ENCODE assay signal across 11 cellular contexts in genomic region chr2:152167070-152167469, GRCh38. TPM values are rescaled to one million over a fixed set of nuclear protein-coding genes. Genes with fewer than 3 reads are reported as not detected.
A peak's percentile ranks its signal among the peaks of the same experiment; 100 is the strongest.
DNase-seq lines count a peak whose midpoint lies in the region; ATAC-seq, FAIRE-seq and TF ChIP-seq lines count a peak whose summit lies in the region.
"Had no signal": no experiment of that assay in that cellular context is flagged by ENCODE, and none has a peak within 500 bp of the region (broad histone marks: within the 10 kb centered on the region; RNA-seq: fewer than 3 reads in every experiment).

No MANE protein-coding gene starts in this region.

- peak overlapping the region; percentile 59 for H3K4me3 ChIP-seq in adipocyte (ENCODE audit: low read length)
- H3K4me3 ChIP-seq in stomach = peak overlapping the region in 1 of 4 donors; percentile 0
- no peak overlapping the region for H3K4me3 ChIP-seq in small intestine (ENCODE audit: low read depth in 1 of 2, low read length in 2 of 2)

- no peaks in the 10 kb centered on the region for H3K9me3 ChIP-seq in adipocyte (ENCODE audit: control insufficient read depth, low read length)
- H3K9me3 ChIP-seq in stomach = no peaks in the 10 kb centered on the region
- H3K9me3 ChIP-seq in small intestine (ENCODE audit: control insufficient read depth, low read depth) = no peaks in the 10 kb centered on the region

- no peaks in the 10 kb centered on the region for H3K36me3 ChIP-seq in adipocyte (ENCODE audit: control insufficient read depth, insufficient read depth, low read length, severe bottlenecking)
- H3K36me3 ChIP-seq in stomach = no peaks in the 10 kb centered on the region
- H3K36me3 ChIP-seq in small intestine (ENCODE audit: control insufficient read depth in 2 of 2, insufficient read depth in 2 of 2, low read length in 2 of 2) = no peaks in the 10 kb centered on the region

- H3K4me1 Mint-ChIP-seq in activated T-cell treated with anti-CD3 and anti-CD28 coated beads, Interleukin-2, amount 50 U/mL, for 4 hours (ENCODE audit: low read depth) = peaks cover 48% of the 10 kb centered on the region

- peak overlapping the region; percentile 5 to 96 (median 53) for H3K27ac ChIP-seq in stomach
- H3K27ac ChIP-seq in small intestine (ENCODE audit: low read depth in 1 of 2, low read length in 1 of 2) = no peak overlapping the region

- intact Hi-C loops in stomach (cut with DNase I; ENCODE audit: low total_unique reads) = no loop called here

- no peak for FAIRE-seq in small intestine (lab: Jason Lieb, UNC)

- TF ChIP-seq POLR2A in stomach (IDR thresholded peaks at IDR 0.05) = no peak

- H3K27me3 ChIP-seq in adipocyte (replicated peaks; ENCODE audit: control insufficient read depth, insufficient read depth, low read length) (no peaks in the 10 kb centered on the region), stomach (no peaks in the 10 kb centered on the region), small intestine (ENCODE audit: control insufficient read depth in 2 of 2, insufficient read depth in 2 of 2, low read length in 2 of 2) (no peaks in the 10 kb centered on the region)

- H3K4me1 ChIP-seq in adipocyte (ENCODE audit: control insufficient read depth, insufficient read depth, low read length) (peaks cover 42% of the 10 kb centered on the region), stomach (peaks cover 54 to 91% (median 75%) of the 10 kb centered on the region in 4 donors), small intestine (ENCODE audit: control insufficient read depth in 2 of 2, insufficient read depth in 1 of 2, low read depth in 1 of 2, low read length in 1 of 2) (peaks cover 2 to 16% of the 10 kb centered on the region in 2 donors)

- 34 to 55% (median 42%) methylated on average over 2 of the region's 2 CpGs for WGBS in stomach, 5 donors
- 70 to 81% (median 72%) methylated on average over 2 of the region's 2 CpGs for WGBS in small intestine, 3 donors

- peaks cover 2% of the 10 kb centered on the region for H3K36me3 Mint-ChIP-seq in activated T-cell treated with anti-CD3 and anti-CD28 coated beads, Interleukin-2, amount 50 U/mL, for 4 hours (ENCODE audit: insufficient read depth)

- no peak for TF ChIP-seq EP300 in stomach (IDR thresholded peaks at IDR 0.05)

- ATAC-seq in activated T-cell treated with anti-CD3 and anti-CD28 coated beads, Interleukin-2, amount 50 U/mL, for 4 hours = peak in 1 of 2 donors; percentile 28
- peak; percentile 35 for ATAC-seq in HG02798 (IDR thresholded peaks at IDR 0.05; ENCODE audit: poor library complexity, unreplicated experiment)

- no peaks in the 10 kb centered on the region for H3K9me3 Mint-ChIP-seq in activated T-cell treated with anti-CD3 and anti-CD28 coated beads, Interleukin-2, amount 50 U/mL, for 4 hours
- H3K9me3 Mint-ChIP-seq: activated CD4-positive, alpha-beta memory T cell treated with anti-CD3 and anti-CD28 coated beads for 36 hours; central memory CD8-positive, alpha-beta T cell had no signal

- peak overlapping the region; percentile 2 for H3K4me3 Mint-ChIP-seq in activated T-cell treated with anti-CD3 and anti-CD28 coated beads, Interleukin-2, amount 50 U/mL, for 4 hours
- H3K4me3 Mint-ChIP-seq: activated CD4-positive, alpha-beta memory T cell treated with anti-CD3 and anti-CD28 coated beads for 36 hours; central memory CD8-positive, alpha-beta T cell had no signal

- no peak for DNase-seq in activated T-cell treated with anti-CD3 and anti-CD28 coated beads, Interleukin-2, amount 50 U/mL, for 4 hours
- DNase-seq in activated T-cell treated with anti-CD3 and anti-CD28 coated beads for 4 hours (no peak), adipocyte (ENCODE audit: low read depth) (peak; percentile 14), stomach (no peak), RPMI8226 (no peak), small intestine (no peak)
- DNase-seq in activated CD4-positive, CD25-positive, alpha-beta regulatory T cell treated with anti-CD3 and anti-CD28 coated beads, Interleukin-2, amount 50 U/mL, for 72 hours = no peak
- DNase-seq: activated CD4-positive, alpha-beta memory T cell treated with anti-CD3 and anti-CD28 coated beads for 36 hours; stimulated activated naive CD4-positive, alpha-beta T cell had no signal

- no peak for TF ChIP-seq CTCF in stomach (IDR thresholded peaks at IDR 0.05)

- peak overlapping the region; percentile 52 for H3K9ac ChIP-seq in adipocyte (ENCODE audit: low read length)

- no peaks in the 10 kb centered on the region for H3K27me3 Mint-ChIP-seq in activated T-cell treated with anti-CD3 and anti-CD28 coated beads, Interleukin-2, amount 50 U/mL, for 4 hours (ENCODE audit: low read depth)
- H3K27me3 Mint-ChIP-seq: activated CD4-positive, alpha-beta memory T cell treated with anti-CD3 and anti-CD28 coated beads for 36 hours; central memory CD8-positive, alpha-beta T cell had no signal

RNA-seq across cellular contexts. Expression of gene STAM2, which starts 8.5 kb away (rescaled TPM):
- total RNA-seq in activated T-cell treated with anti-CD3 and anti-CD28 coated beads, Interleukin-2, amount 50 U/mL, for 4 hours = 10 to 100 TPM; 23.0 to 23.7 (median 23.1) TPM
- total RNA-seq in stomach = 10 to 100 TPM in 4 of 5 donors, 1 to 10 TPM in 1; 4.9 to 55.3 (median 32.6) TPM
- polyA plus RNA-seq in stomach = 1 to 10 TPM; 7.0 to 9.9 (median 7.6) TPM
- 10 to 100 TPM in 1 of 3 donors, 1 to 10 TPM in 2; 8.2 to 10.7 (median 8.9) TPM for polyA plus RNA-seq in small intestine

Comparison
In these comparisons a context has a peak if more than half of its experiments do, and no peak if none do; other contexts are left out.
1. H3K27ac ChIP-seq: peak in stomach (5 of 5); none in small intestine (0 of 2).